In the genomic region with DNA sequence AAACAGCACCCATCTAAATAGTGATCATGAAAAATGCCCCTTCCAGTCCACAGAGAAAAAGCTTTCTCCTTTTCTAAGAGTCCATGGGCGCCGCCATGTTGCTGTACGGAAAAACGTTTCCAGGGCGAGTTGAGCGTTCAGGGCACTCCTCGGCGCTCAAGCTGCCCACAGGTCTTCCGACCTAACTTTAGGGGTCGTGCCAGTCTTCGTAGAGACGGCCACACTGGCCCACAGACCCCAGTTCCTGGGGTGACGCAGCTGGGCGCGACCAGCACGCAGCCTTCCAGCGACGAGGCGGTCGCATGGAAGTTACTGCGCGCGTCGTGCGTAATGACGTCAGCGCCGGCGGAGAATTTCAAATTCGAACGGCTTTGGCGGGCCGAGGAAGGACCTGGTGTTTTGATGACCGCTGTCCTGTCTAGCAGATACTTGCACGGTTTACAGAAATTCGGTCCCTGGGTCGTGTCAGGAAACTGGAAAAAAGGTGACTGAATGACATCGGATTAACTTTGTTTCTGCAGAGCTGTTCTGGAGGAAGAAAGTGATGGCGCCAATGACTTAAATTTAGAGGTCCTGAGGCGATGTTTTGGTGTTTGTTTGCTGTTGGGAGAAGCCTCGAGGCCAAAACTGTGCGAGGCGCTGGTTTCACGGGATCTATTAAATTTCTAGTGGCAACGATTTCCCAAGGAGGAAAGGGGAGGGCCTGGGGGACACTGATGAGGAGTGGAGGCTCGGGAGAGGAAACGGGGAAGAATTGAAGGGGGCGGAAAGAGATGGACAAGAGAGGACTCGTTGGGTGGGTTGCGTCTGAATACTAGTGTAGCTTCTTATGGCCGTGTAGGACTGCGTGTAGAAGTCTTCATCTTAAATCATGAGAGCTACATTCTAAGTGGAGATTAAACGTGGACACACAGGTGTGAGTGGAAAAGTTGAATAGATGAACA, we compare ENCODE assay signal across 8 cellular contexts. TPM values are rescaled to one million over a fixed set of nuclear protein-coding genes. Genes with fewer than 3 reads are reported as not detected.
A peak's percentile ranks its signal among the peaks of the same experiment; 100 is the strongest.
DNase-seq lines count a peak whose midpoint lies in the region; ATAC-seq, FAIRE-seq and TF ChIP-seq lines count a peak whose summit lies in the region.

A gene with protein sequence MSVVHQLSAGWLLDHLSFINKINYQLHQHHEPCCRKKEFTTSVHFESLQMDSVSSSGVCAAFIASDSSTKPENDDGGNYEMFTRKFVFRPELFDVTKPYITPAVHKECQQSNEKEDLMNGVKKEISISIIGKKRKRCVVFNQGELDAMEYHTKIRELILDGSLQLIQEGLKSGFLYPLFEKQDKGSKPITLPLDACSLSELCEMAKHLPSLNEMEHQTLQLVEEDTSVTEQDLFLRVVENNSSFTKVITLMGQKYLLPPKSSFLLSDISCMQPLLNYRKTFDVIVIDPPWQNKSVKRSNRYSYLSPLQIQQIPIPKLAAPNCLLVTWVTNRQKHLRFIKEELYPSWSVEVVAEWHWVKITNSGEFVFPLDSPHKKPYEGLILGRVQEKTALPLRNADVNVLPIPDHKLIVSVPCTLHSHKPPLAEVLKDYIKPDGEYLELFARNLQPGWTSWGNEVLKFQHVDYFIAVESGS (minus strand): TSS at position 306 of the 944 bp plus-strand sequence. CDS start 4,289 bp downstream, outside the sequence.
A gene (plus strand): TSS at position 358 of the 944 bp plus-strand sequence. CDS start 1,429 bp downstream, outside the sequence.

- TSS peak; percentile 79 for BruUV-seq in HepG2 (replicated peaks; lab: Mats Ljungman, UMichigan)

- H3K9ac ChIP-seq in BLaER1 treated with 17β-estradiol and CSF1 and Interleukin-3, amounts not matched to agents 10 nM and 100 nM: peak within 1 kb of the TSS; percentile 88 to 98 (median 91)
- H3K9ac ChIP-seq in HepG2 (ENCODE audit: insufficient read depth, low read depth, low read length): peak within 1 kb of the TSS; percentile 98

- peak within 1 kb of the TSS; percentile 79 to 94 (median 83) for H3K4me2 ChIP-seq in BLaER1 treated with 17β-estradiol and CSF1 and Interleukin-3, amounts not matched to agents 10 nM and 100 nM
- peak within 1 kb of the TSS; percentile 92 for H3K4me2 ChIP-seq in HepG2 (ENCODE audit: low read depth, low read length)

- H3K4me3 Mint-ChIP-seq in dendritic cell treated with granulocyte-macrophage colony-stimulating factor and Interleukin-4, amounts not matched to agents 40 ng/mL and 50 ng/mL, for 4 days: peak within 1 kb of the TSS; percentile 100

- peak; percentile 91 for ATAC-seq in HG03439 (IDR thresholded peaks at IDR 0.05; ENCODE audit: unreplicated experiment)
- ATAC-seq in HepG2: peak; percentile 91

- peak; percentile 65 to 71; a peak in 3 of 4 replicates for TF ChIP-seq POLR2A in HepG2 (IDR thresholded peaks at IDR 0.05; ENCODE audit: insufficient read depth in 1 of 2, low read depth in 2 of 2, low read length in 2 of 2)

- peak within 1 kb of the TSS; percentile 88 to 99 (median 95) for H3K27ac ChIP-seq in BLaER1 treated with 17β-estradiol and CSF1 and Interleukin-3, amounts not matched to agents 10 nM and 100 nM
- H3K27ac ChIP-seq in HepG2 (ENCODE audit: extremely low read length, insufficient read depth, low read length): peak within 1 kb of the TSS; percentile 99

- TF ChIP-seq EP300 in HepG2 (IDR thresholded peaks at IDR 0.05; ENCODE audit: low read depth in 2 of 2, low read length in 2 of 2) (no peak), HepG2 (CRISPR knock-in tag; IDR thresholded peaks at IDR 0.05; ENCODE audit: borderline replicate concordance) (no peak; the same call in 1 of the 2 replicates)

- POLR2A ChIA-PET in HepG2 (lab: Yijun Ruan, JAX): interaction anchor here (1.1 to 1.4 kb wide), 2 partner anchors 17 to 85 kb away, joined by 3 to 4 read pairs; no protein-coding TSS in a partner anchor

- peak; percentile 38; the same call in 1 of the 2 replicates for TF ChIP-seq CTCF in HepG2 (CRISPR knock-in tag; IDR thresholded peaks at IDR 0.05)

- peaks cover 24 to 42% (median 38%) of the 10 kb centered on the region in 10 experiments for H3K4me1 ChIP-seq in BLaER1 treated with 17β-estradiol and CSF1 and Interleukin-3, amounts not matched to agents 10 nM and 100 nM
- peaks cover 23% of the 10 kb centered on the region for H3K4me1 ChIP-seq in HepG2 (ENCODE audit: insufficient read depth, low read length)

- no peaks in the 10 kb centered on the region for H3K27me3 ChIP-seq in BLaER1 treated with 17β-estradiol and CSF1 and Interleukin-3, amounts not matched to agents 10 nM and 100 nM
- no peaks in the 10 kb centered on the region; a peak in 1 of 5 replicates for H3K27me3 ChIP-seq in HepG2 (ENCODE audit: control insufficient read depth in 1 of 2, insufficient read depth in 2 of 2, low read length in 2 of 2)

- H4K20me1 ChIP-seq in BLaER1 treated with 17β-estradiol and CSF1 and Interleukin-3, amounts not matched to agents 10 nM and 100 nM: peaks cover 0 to 8% (median 0%) of the 10 kb centered on the region in 11 experiments; a peak in 2 of 22 replicates
- no peaks in the 10 kb centered on the region for H4K20me1 ChIP-seq in HepG2 (ENCODE audit: insufficient read depth, low read length)

- H3K79me2 ChIP-seq in HepG2 (ENCODE audit: insufficient read depth, low read length): peaks cover 52% of the 10 kb centered on the region

- H3K27ac Mint-ChIP-seq in dendritic cell treated with granulocyte-macrophage colony-stimulating factor and Interleukin-4, amounts not matched to agents 40 ng/mL and 50 ng/mL, for 4 days: peak within 1 kb of the TSS; percentile 100

- H3K4me3 ChIP-seq in BLaER1 treated with 17β-estradiol and CSF1 and Interleukin-3, amounts not matched to agents 10 nM and 100 nM: peak within 1 kb of the TSS; percentile 63 to 91 (median 79)
- H3K4me3 ChIP-seq in HepG2 (replicated peaks in 1 of 3; ENCODE audit: insufficient read depth in 1 of 3, low read depth in 2 of 3, low read length in 3 of 3): peak within 1 kb of the TSS; percentile 82 to 89 (median 83)

- CTCF ChIA-PET in HepG2 (lab: Yijun Ruan, JAX; ENCODE audit: low intra/inter-chr PET ratio, low total read pairs): no interaction called here

- peaks cover 22% of the 10 kb centered on the region for H3K36me3 Mint-ChIP-seq in dendritic cell treated with granulocyte-macrophage colony-stimulating factor and Interleukin-4, amounts not matched to agents 40 ng/mL and 50 ng/mL, for 4 days (ENCODE audit: low read depth)

- no peaks in the 10 kb centered on the region for H3K9me3 ChIP-seq in BLaER1 treated with 17β-estradiol and CSF1 and Interleukin-3, amounts not matched to agents 10 nM and 100 nM (replicated peaks in 1 of 11)
- H3K9me3 ChIP-seq in HepG2 (ENCODE audit: low read length): no peaks in the 10 kb centered on the region

- intact Hi-C loops in dendritic cell treated with granulocyte-macrophage colony-stimulating factor and Interleukin-4, amounts not matched to agents 40 ng/mL and 50 ng/mL, for 4 days (cut with micrococcal nuclease): loop anchor here (1.0 kb wide), 1 partner anchor 84 kb away; a partner anchor contains a TSS
- intact Hi-C loops in HepG2 (cut with micrococcal nuclease; ENCODE audit: unreplicated experiment): loop anchor here (2.0 kb wide), 2 partner anchors 17 to 83 kb away; a partner anchor contains a TSS

- H3K36me3 ChIP-seq in BLaER1 treated with 17β-estradiol and CSF1 and Interleukin-3, amounts not matched to agents 10 nM and 100 nM: peaks cover 6 to 43% (median 24%) of the 10 kb centered on the region in 11 experiments; a peak in 21 of 22 replicates
- peaks cover 2 to 19% of the 10 kb centered on the region in 2 experiments; a peak in 3 of 5 replicates for H3K36me3 ChIP-seq in HepG2 (replicated peaks in 1 of 2; ENCODE audit: control insufficient read depth in 1 of 2, insufficient read depth in 2 of 2, low read length in 2 of 2)

- FAIRE-seq in HepG2 (lab: Jason Lieb, UNC): peak; percentile 57

- no peak for TF ChIP-seq RAD21 in HepG2 (CRISPR knock-in tag; IDR thresholded peaks at IDR 0.05)

- H3K4me1 Mint-ChIP-seq in dendritic cell treated with granulocyte-macrophage colony-stimulating factor and Interleukin-4, amounts not matched to agents 40 ng/mL and 50 ng/mL, for 4 days (ENCODE audit: low read depth): peaks cover 28% of the 10 kb centered on the region

- peak within 1 kb of the TSS; percentile 46 for H2AFZ ChIP-seq in HepG2 (ENCODE audit: low read length)

- DNase-seq in GM19238 (ENCODE audit: insufficient read length, low spot score): peak; percentile 58
- DNase-seq in NCI-H69 (lab: John Stamatoyannopoulos, UW): peak; percentile 97
- DNase-seq in activated CD4-positive, alpha-beta T cell treated with anti-CD3 and anti-CD28 coated beads, Interleukin-2, amount 50 U/mL, for 24 hours (ENCODE audit: low read depth in 1 of 2, low spot score in 1 of 2): peak; percentile 73 to 74
- peak; percentile 85 for DNase-seq in HepG2 (ENCODE audit: low spot score)
- DNase-seq in stimulated activated CD4-positive, alpha-beta T cell treated with anti-CD3 and anti-CD28 coated beads, Interleukin-2, amount 100 ng/mL, for 48 hours: peak; percentile 81 to 82

- under 1% methylated on average over 47 of the region's 53 CpGs for WGBS in HepG2 (ENCODE audit: low lambda C conversion rate)

- no peaks in the 10 kb centered on the region for H3K27me3 Mint-ChIP-seq in dendritic cell treated with granulocyte-macrophage colony-stimulating factor and Interleukin-4, amounts not matched to agents 40 ng/mL and 50 ng/mL, for 4 days

- no peaks in the 10 kb centered on the region for H3K9me3 Mint-ChIP-seq in dendritic cell treated with granulocyte-macrophage colony-stimulating factor and Interleukin-4, amounts not matched to agents 40 ng/mL and 50 ng/mL, for 4 days

- in situ Hi-C loops in HepG2 (cut with HindIII; ENCODE audit: extremely low pct_ligation_motif_present, low pct_unique_long_range_greater_than_20kb): loop anchor here (25.0 kb wide), 1 partner anchor 1709 kb away; no protein-coding TSS in a partner anchor

RNA-seq across cellular contexts. Expression of the first gene that starts in this region (rescaled TPM):
- 6.8 and 8.4 TPM in 2 replicates for total RNA-seq in HepG2 (2016; rRNA removed; fragmentation: Illumina TruSeq; extraction: Trizol)
- 2.2 and 2.6 TPM in 2 replicates for total RNA-seq in HepG2 (2016; cell fraction: cytosol; rRNA removed; fragmentation: Illumina TruSeq; extraction: Trizol; ENCODE audit: low read depth)
- 10.4 and 11.1 TPM in 2 replicates for total RNA-seq in HepG2 (2016; cell fraction: insoluble cytoplasmic fraction; rRNA removed; fragmentation: Illumina TruSeq; extraction: Trizol)
- 7.2 and 9.1 TPM in 2 replicates for total RNA-seq in HepG2 (2016; cell fraction: membrane; rRNA removed; fragmentation: Illumina TruSeq; extraction: Trizol)
- 14.4 and 14.8 TPM in 2 replicates for total RNA-seq in HepG2 (2016; cell fraction: nucleus; rRNA removed; fragmentation: Illumina TruSeq; extraction: Trizol)
- polyA plus RNA-seq in HepG2 (2011; rRNA removed): 5.6 and 8.1 TPM in 2 replicates
- polyA plus RNA-seq in HepG2 (2011; cell fraction: cytosol; rRNA removed): 2.8 and 3.9 TPM in 2 replicates
- 5.4 and 6.7 TPM in 2 replicates for polyA plus RNA-seq in HepG2 (2011; cell fraction: nucleus; rRNA removed)
- 5.7 and 6.2 TPM in 2 replicates for polyA plus RNA-seq in HepG2 (2012)
- 2.6 and 3.4 TPM in 2 replicates for polyA plus RNA-seq in HepG2 (2016; cell fraction: cytosol; fragmentation: Illumina TruSeq; extraction: Trizol; ENCODE audit: low read depth)
- 9.9 and 13.8 TPM in 2 replicates for polyA plus RNA-seq in HepG2 (2016; cell fraction: insoluble cytoplasmic fraction; fragmentation: Illumina TruSeq; extraction: Trizol; ENCODE audit: low read depth)
- polyA plus RNA-seq in HepG2 (2016; cell fraction: membrane; fragmentation: Illumina TruSeq; extraction: Trizol; ENCODE audit: low read depth): 4.2 and 5.2 TPM in 2 replicates
- polyA plus RNA-seq in HepG2 (2016; cell fraction: nucleus; fragmentation: Illumina TruSeq; extraction: Trizol; ENCODE audit: insufficient read depth, low read depth): 22.4 and 23.4 TPM in 2 replicates
- polyA minus RNA-seq in HepG2 (2011; rRNA and poly(A)+ RNA removed; ENCODE audit: low replicate concordance): 4.1 and 12.7 TPM in 2 replicates
- polyA minus RNA-seq in HepG2 (2011; cell fraction: cytosol; rRNA and poly(A)+ RNA removed): 3.7 and 3.9 TPM in 2 replicates
- 20.5 and 21.6 TPM in 2 replicates for polyA minus RNA-seq in HepG2 (2011; cell fraction: nucleus; rRNA and poly(A)+ RNA removed)

RNA-seq across cellular contexts. Expression of the second gene that starts in this region (rescaled TPM):
- total RNA-seq in HepG2 (2016; rRNA removed; fragmentation: Illumina TruSeq; extraction: Trizol): 33.0 and 47.0 TPM in 2 replicates
- 4.3 and 6.1 TPM in 2 replicates for total RNA-seq in HepG2 (2016; cell fraction: cytosol; rRNA removed; fragmentation: Illumina TruSeq; extraction: Trizol; ENCODE audit: low read depth)
- total RNA-seq in HepG2 (2016; cell fraction: insoluble cytoplasmic fraction; rRNA removed; fragmentation: Illumina TruSeq; extraction: Trizol): 32.7 and 45.7 TPM in 2 replicates
- 8.2 and 9.5 TPM in 2 replicates for total RNA-seq in HepG2 (2016; cell fraction: membrane; rRNA removed; fragmentation: Illumina TruSeq; extraction: Trizol)
- total RNA-seq in HepG2 (2016; cell fraction: nucleus; rRNA removed; fragmentation: Illumina TruSeq; extraction: Trizol): 28.1 and 31.1 TPM in 2 replicates
- 5.5 and 9.6 TPM in 2 replicates for polyA plus RNA-seq in HepG2 (2011; rRNA removed)
- polyA plus RNA-seq in HepG2 (2011; cell fraction: cytosol; rRNA removed): 3.2 TPM in 2 replicates
- polyA plus RNA-seq in HepG2 (2011; cell fraction: nucleus; rRNA removed): 5.3 and 6.6 TPM in 2 replicates
- 6.5 and 14.5 TPM in 2 replicates for polyA plus RNA-seq in HepG2 (2012)
- 2.0 and 2.1 TPM in 2 replicates for polyA plus RNA-seq in HepG2 (2016; cell fraction: cytosol; fragmentation: Illumina TruSeq; extraction: Trizol; ENCODE audit: low read depth)
- polyA plus RNA-seq in HepG2 (2016; cell fraction: insoluble cytoplasmic fraction; fragmentation: Illumina TruSeq; extraction: Trizol; ENCODE audit: low read depth): 37.2 and 40.2 TPM in 2 replicates
- 2.4 and 3.5 TPM in 2 replicates for polyA plus RNA-seq in HepG2 (2016; cell fraction: membrane; fragmentation: Illumina TruSeq; extraction: Trizol; ENCODE audit: low read depth)
- 23.0 and 26.5 TPM in 2 replicates for polyA plus RNA-seq in HepG2 (2016; cell fraction: nucleus; fragmentation: Illumina TruSeq; extraction: Trizol; ENCODE audit: insufficient read depth, low read depth)
- 6.0 and 39.3 TPM in 2 replicates for polyA minus RNA-seq in HepG2 (2011; rRNA and poly(A)+ RNA removed; ENCODE audit: low replicate concordance)
- 5.6 and 7.0 TPM in 2 replicates for polyA minus RNA-seq in HepG2 (2011; cell fraction: cytosol; rRNA and poly(A)+ RNA removed)
- 32.8 and 47.0 TPM in 2 replicates for polyA minus RNA-seq in HepG2 (2011; cell fraction: nucleus; rRNA and poly(A)+ RNA removed)

Comparison
In these comparisons a context has a peak if more than half of its experiments do, and no peak if none do; other contexts are left out.
1. Peak in every context shown above with its lines: DNase-seq, ATAC-seq, H3K4me3 ChIP-seq and H3K27ac ChIP-seq.